In genomic region chr10:7817984-7818294, GRCh38 we compare ENCODE assay signal across 8 cellular contexts. TPM values are rescaled to one million over a fixed set of nuclear protein-coding genes. Genes with fewer than 3 reads are reported as not detected.
DNase-seq lines count a peak whose midpoint lies in the region; ATAC-seq, FAIRE-seq and TF ChIP-seq lines count a peak whose summit lies in the region.

No MANE protein-coding gene starts in this region.

- peak overlapping the region; percentile 89 for H2AFZ ChIP-seq in astrocyte (ENCODE audit: low read depth, low read length)

- no peaks in the 10 kb centered on the region for H3K36me3 Mint-ChIP-seq in astrocyte (ENCODE audit: low read depth, unreplicated experiment)

- intact Hi-C loops in lower lobe of right lung (cut with DNase I), result no loop called here

- H3K4me1 Mint-ChIP-seq in astrocyte (ENCODE audit: low read depth, unreplicated experiment), result peaks cover 11% of the 10 kb centered on the region

- H3K4me3 ChIP-seq in GM12865 (ENCODE audit: low read depth, low read length) (peak overlapping the region; percentile 85), astrocyte (ENCODE audit: insufficient read depth, low read depth, low read length) (peak overlapping the region; percentile 93), lower lobe of right lung (peak overlapping the region; percentile 99)

- FAIRE-seq in astrocyte (lab: Jason Lieb, UNC), result no peak

- H3K36me3 ChIP-seq in astrocyte (ENCODE audit: insufficient read depth, low read length), result no peaks in the 10 kb centered on the region
- peaks cover 23% of the 10 kb centered on the region for H3K36me3 ChIP-seq in lower lobe of right lung

- peaks cover 3% of the 10 kb centered on the region for H4K20me1 ChIP-seq in astrocyte (ENCODE audit: insufficient read depth, low read length)

- H3K27me3 ChIP-seq in astrocyte (ENCODE audit: insufficient read depth, low read length), result peaks cover 9% of the 10 kb centered on the region
- no peaks in the 10 kb centered on the region for H3K27me3 ChIP-seq in lower lobe of right lung (ENCODE audit: low read depth)

- peaks cover 26% of the 10 kb centered on the region for H3K79me2 ChIP-seq in astrocyte (ENCODE audit: insufficient read depth, low read length)

- H3K4me3 Mint-ChIP-seq in astrocyte (ENCODE audit: unreplicated experiment), result peak overlapping the region; percentile 98

- peak overlapping the region; percentile 92 for H3K9ac ChIP-seq in astrocyte (ENCODE audit: low read length)

- ATAC-seq in HG03064 (IDR thresholded peaks at IDR 0.05; ENCODE audit: low read depth, unreplicated experiment) (peak; percentile 0), lower lobe of right lung (peak; percentile 29 to 55), GM21825 (IDR thresholded peaks at IDR 0.05; ENCODE audit: unreplicated experiment) (no peak)

- H3K4me1 ChIP-seq in astrocyte (ENCODE audit: insufficient read depth, low read length) (peaks cover 4% of the 10 kb centered on the region), lower lobe of right lung (peaks cover 24% of the 10 kb centered on the region)

- DNase-seq in GM12865 (ENCODE audit: low read depth) (no peak), astrocyte (ENCODE audit: low read depth) (no peak), lower lobe of right lung (no peak), DMS79 (lab: John Stamatoyannopoulos, UW) (no peak), NCI-H2107 (lab: John Stamatoyannopoulos, UW) (no peak), NCI-H1694 treated with DMSO at 0.1 percent for 48 hours (lab: John Stamatoyannopoulos, UW) (no peak)

- H3K27me3 Mint-ChIP-seq in astrocyte (ENCODE audit: low read depth, unreplicated experiment), result peaks cover 5% of the 10 kb centered on the region

- H3K27ac ChIP-seq in astrocyte (ENCODE audit: low read depth, low read length) (no peak overlapping the region), lower lobe of right lung (peak overlapping the region; percentile 80)

- H3K9me3 ChIP-seq in astrocyte (ENCODE audit: insufficient read depth, low read depth, low read length), result no peaks in the 10 kb centered on the region
- H3K9me3 ChIP-seq in lower lobe of right lung, result no peaks in the 10 kb centered on the region

- no peaks in the 10 kb centered on the region for H3K9me3 Mint-ChIP-seq in astrocyte (ENCODE audit: unreplicated experiment)

- H3K27ac Mint-ChIP-seq in astrocyte (ENCODE audit: unreplicated experiment), result peak overlapping the region; percentile 71

- H3K4me2 ChIP-seq in astrocyte (ENCODE audit: low read length), result peak overlapping the region; percentile 98

- TF ChIP-seq CTCF in GM12865 (IDR thresholded peaks at IDR 0.05; ENCODE audit: insufficient read depth, low read depth, low read length, missing control alignments) (no peak), astrocyte (IDR thresholded peaks at IDR 0.05; ENCODE audit: insufficient read depth, low read depth, low read length) (no peak), lower lobe of right lung (IDR thresholded peaks at IDR 0.05) (no peak)

RNA-seq across cellular contexts. Expression of gene TAF3, which starts 0.4 kb away (rescaled TPM):
- total RNA-seq in astrocyte (8.4 and 10.2 TPM in 2 replicates), lower lobe of right lung (10.8 TPM)

RNA-seq across cellular contexts. Expression of gene ATP5F1C, which starts 30.0 kb away (rescaled TPM):
- total RNA-seq in astrocyte (231 and 267 TPM in 2 replicates), lower lobe of right lung (183 TPM)

RNA-seq across cellular contexts. Expression of gene KIN, which starts 30.1 kb away (rescaled TPM):
- total RNA-seq in astrocyte, result 14.1 and 18.0 TPM in 2 replicates
- total RNA-seq in lower lobe of right lung, result 13.7 TPM
